ENCODE assay signal across 8 cellular contexts in genomic region chr3:150286390-150287147, GRCh38.
A peak's percentile ranks its signal among the peaks of the same experiment; 100 is the strongest.
DNase-seq lines count a peak whose midpoint lies in the region; ATAC-seq and TF ChIP-seq lines count a peak whose summit lies in the region.

No MANE protein-coding gene starts in this region.

- H4K20me1 ChIP-seq in OCI-LY3 (ENCODE audit: insufficient read depth, low read length) = no peaks in the 10 kb centered on the region

- ATAC-seq in GM19455 (IDR thresholded peaks at IDR 0.05; ENCODE audit: unreplicated experiment) (peak; percentile 84), mucosa of descending colon (peak; percentile 95)

- no peaks in the 10 kb centered on the region for H3K79me2 ChIP-seq in OCI-LY3 (ENCODE audit: low read length)

- no peak overlapping the region for H3K27ac ChIP-seq in OCI-LY3 (ENCODE audit: low read length)
- H3K27ac ChIP-seq in colonic mucosa = no peak overlapping the region

- intact Hi-C loops in colonic mucosa (cut with DNase I) (loop anchor here (10.0 kb wide), 1 partner anchor 52 kb away; no protein-coding TSS in a partner anchor), mucosa of descending colon (cut with DNase I, micrococcal nuclease) (no loop called here)

- DNase-seq in DMS153 (lab: John Stamatoyannopoulos, UW) (peak; percentile 49), DMS153 treated with DMSO at 0.1 percent for 48 hours (lab: John Stamatoyannopoulos, UW; ENCODE audit: unreplicated experiment) (no peak), HPDE6-E6E7 (ENCODE audit: extremely low spot score) (peak; percentile 71), colonic mucosa (no peak), mucosa of descending colon (peak in 1 of 3 donors; percentile 14), cerebellar nuclear complex (lab: John Stamatoyannopoulos, UW) (no peak)

- peak overlapping the region; percentile 9; the same call in 1 of the 2 replicates for H3K9ac ChIP-seq in OCI-LY3 (ENCODE audit: low read length)
- H3K9ac ChIP-seq in colonic mucosa (ENCODE audit: low read depth in 2 of 2, low read length in 2 of 2) = no peak overlapping the region

- peak overlapping the region; percentile 71 for H2AFZ ChIP-seq in OCI-LY3 (ENCODE audit: low read depth, low read length)

- TF ChIP-seq CTCF in OCI-LY3 (IDR thresholded peaks at IDR 0.05; ENCODE audit: low read depth, low read length) (peak; percentile 79), colonic mucosa (IDR thresholded peaks at IDR 0.05) (peak; percentile 60), mucosa of descending colon (IDR thresholded peaks at IDR 0.05) (no peak)

- peak overlapping the region; percentile 58 for H3K4me2 ChIP-seq in OCI-LY3 (ENCODE audit: low read length)

- H3K9me3 ChIP-seq in OCI-LY3 (ENCODE audit: insufficient read depth, low read length) (no peaks in the 10 kb centered on the region), colonic mucosa (no peaks in the 10 kb centered on the region), mucosa of descending colon (no peaks in the 10 kb centered on the region)

- H3K4me1 ChIP-seq in OCI-LY3 (ENCODE audit: low read length) = peaks cover 5% of the 10 kb centered on the region; the same call in 1 of the 2 replicates
- H3K4me1 ChIP-seq in colonic mucosa = no peaks in the 10 kb centered on the region
- H3K4me1 ChIP-seq in mucosa of descending colon (ENCODE audit: low read depth) = no peaks in the 10 kb centered on the region

- H3K4me3 ChIP-seq in OCI-LY3 (ENCODE audit: low read length) (peak overlapping the region; percentile 43), colonic mucosa (no peak overlapping the region), mucosa of descending colon (no peak overlapping the region)

- H3K36me3 ChIP-seq in OCI-LY3 (replicated peaks; ENCODE audit: low read depth, low read length) (no peaks in the 10 kb centered on the region), colonic mucosa (no peaks in the 10 kb centered on the region), mucosa of descending colon (ENCODE audit: low read depth) (no peaks in the 10 kb centered on the region)

- H3K27me3 ChIP-seq in OCI-LY3 (ENCODE audit: low read depth, low read length) (no peaks in the 10 kb centered on the region), colonic mucosa (no peaks in the 10 kb centered on the region)

Comparison
In these comparisons a context has a peak if more than half of its experiments do, and no peak if none do; other contexts are left out.
1. DNase-seq: peak in DMS153 (single experiment) and HPDE6-E6E7 (single experiment); none in DMS153 treated with DMSO at 0.1 percent for 48 hours (single experiment), colonic mucosa (single experiment) and cerebellar nuclear complex (0 of 2).